ENCODE assay signal across 1 cellular context in genomic region chr18:58256316-58257080, GRCh38.
TF ChIP-seq lines count a peak whose summit lies in the region.

No MANE protein-coding gene starts in this region.

TF ChIP-seq in HepG2, 621 proteins besides CTCF, POLR2A, EP300 and RAD21 (continued from another document):
- TF ChIP-seq ZNF276 (CRISPR knock-in tag; IDR thresholded peaks at IDR 0.05; ENCODE audit: low read depth) (no peak), ZNF333 (CRISPR knock-in tag; IDR thresholded peaks at IDR 0.05; ENCODE audit: borderline replicate concordance) (no peak)
